ENCODE assay signal across 10 cellular contexts in genomic region chr6:140062042-140063041, GRCh38.
DNase-seq lines count a peak whose midpoint lies in the region; TF ChIP-seq lines count a peak whose summit lies in the region.
"Had no signal": no experiment of that assay in that cellular context is flagged by ENCODE, and none has a peak within 500 bp of the region (broad histone marks: within the 10 kb centered on the region; RNA-seq: fewer than 3 reads in every experiment).

No MANE protein-coding gene starts in this region.

- H3K9me3 Mint-ChIP-seq in chondrocyte (ENCODE audit: low read depth): peaks cover 18% of the 10 kb centered on the region
- no peaks in the 10 kb centered on the region for H3K9me3 Mint-ChIP-seq in activated naive CD8-positive, alpha-beta T cell treated with anti-CD3 and anti-CD28 coated beads for 36 hours
- H3K9me3 Mint-ChIP-seq in activated CD4-positive, alpha-beta memory T cell treated with anti-CD3 and anti-CD28 coated beads for 36 hours: no peaks in the 10 kb centered on the region

- H2BK5ac ChIP-seq in mesendoderm (ENCODE audit: low read length): no peak overlapping the region

- H3K36me3 Mint-ChIP-seq in chondrocyte (ENCODE audit: low read depth): peaks cover 3% of the 10 kb centered on the region
- H3K36me3 Mint-ChIP-seq in activated naive CD8-positive, alpha-beta T cell treated with anti-CD3 and anti-CD28 coated beads for 36 hours: no peaks in the 10 kb centered on the region
- H3K36me3 Mint-ChIP-seq in activated CD4-positive, alpha-beta memory T cell treated with anti-CD3 and anti-CD28 coated beads for 36 hours: no peaks in the 10 kb centered on the region

- H2BK15ac ChIP-seq in mesendoderm (replicated peaks; ENCODE audit: low read depth): no peak overlapping the region

- H3K23ac ChIP-seq in mesendoderm (ENCODE audit: low read length): no peak overlapping the region

- H3K27me3 ChIP-seq in mesendoderm (ENCODE audit: insufficient read depth, low read length, poor library complexity): no peaks in the 10 kb centered on the region

- H3K4ac ChIP-seq in mesendoderm (ENCODE audit: low read depth, low read length): no peak overlapping the region

- H3K4me2 ChIP-seq in mesendoderm (ENCODE audit: low read length): no peak overlapping the region

- H3K27ac Mint-ChIP-seq in chondrocyte (ENCODE audit: unreplicated experiment): peak overlapping the region; percentile 93
- H3K27ac Mint-ChIP-seq in activated naive CD8-positive, alpha-beta T cell treated with anti-CD3 and anti-CD28 coated beads for 36 hours: no peak overlapping the region
- H3K27ac Mint-ChIP-seq in activated CD4-positive, alpha-beta memory T cell treated with anti-CD3 and anti-CD28 coated beads for 36 hours: no peak overlapping the region

- H3K79me2 ChIP-seq in mesendoderm (ENCODE audit: control insufficient read depth, insufficient read depth, low read length): no peaks in the 10 kb centered on the region

- CTCF ChIA-PET in activated CD4-positive, alpha-beta memory T cell treated with anti-CD3 and anti-CD28 coated beads for 36 hours (lab: Charles Lee): no interaction called here

- POLR2A ChIA-PET in activated CD4-positive, alpha-beta memory T cell treated with anti-CD3 and anti-CD28 coated beads for 36 hours (lab: Charles Lee): no interaction called here

- DNase-seq in A172 (ENCODE audit: low spot score) (peak; percentile 87), LoVo (ENCODE audit: low spot score) (peak; percentile 12), chondrocyte (ENCODE audit: low spot score) (no peak), mesendoderm (peak; percentile 16), NCI-H187 treated with DMSO at 0.1 percent for 48 hours (lab: John Stamatoyannopoulos, UW) (no peak), NCI-H2029 (lab: John Stamatoyannopoulos, UW) (no peak)
- no peak for DNase-seq in activated naive CD8-positive, alpha-beta T cell treated with anti-CD3 and anti-CD28 coated beads for 36 hours
- DNase-seq in activated CD4-positive, alpha-beta memory T cell treated with anti-CD3 and anti-CD28 coated beads for 36 hours: no peak
- DNase-seq: activated T-cell treated with anti-CD3 and anti-CD28 coated beads for 4 hours had no signal

- no peak overlapping the region for H3K18ac ChIP-seq in mesendoderm (ENCODE audit: low read length)

- H3K36me3 ChIP-seq in mesendoderm (ENCODE audit: control insufficient read depth, insufficient read depth, low read length): no peaks in the 10 kb centered on the region

- H3K27me3 Mint-ChIP-seq in chondrocyte (ENCODE audit: low read depth): no peaks in the 10 kb centered on the region
- H3K27me3 Mint-ChIP-seq in activated naive CD8-positive, alpha-beta T cell treated with anti-CD3 and anti-CD28 coated beads for 36 hours: peaks cover 7% of the 10 kb centered on the region
- H3K27me3 Mint-ChIP-seq in activated CD4-positive, alpha-beta memory T cell treated with anti-CD3 and anti-CD28 coated beads for 36 hours: no peaks in the 10 kb centered on the region

- intact Hi-C loops in activated CD4-positive, alpha-beta memory T cell treated with anti-CD3 and anti-CD28 coated beads for 36 hours (cut with micrococcal nuclease): no loop called here

- H2BK120ac ChIP-seq in mesendoderm (ENCODE audit: low read depth, low read length): no peak overlapping the region

- H2AK5ac ChIP-seq in mesendoderm (ENCODE audit: low read length): no peak overlapping the region

- no CpG with 5 or more reads among the region's 3 CpGs for WGBS in mesendoderm (ENCODE audit: extremely low coverage, insufficient coverage, low lambda C conversion rate)

- H3K4me3 Mint-ChIP-seq in chondrocyte (ENCODE audit: unreplicated experiment): peak overlapping the region; percentile 35
- H3K4me3 Mint-ChIP-seq in activated naive CD8-positive, alpha-beta T cell treated with anti-CD3 and anti-CD28 coated beads for 36 hours: no peak overlapping the region
- no peak overlapping the region for H3K4me3 Mint-ChIP-seq in activated CD4-positive, alpha-beta memory T cell treated with anti-CD3 and anti-CD28 coated beads for 36 hours

- H4K5ac ChIP-seq in mesendoderm (ENCODE audit: low read length): no peak overlapping the region

- H3K9ac ChIP-seq in mesendoderm (ENCODE audit: low read length): no peak overlapping the region

- no peak overlapping the region for H3K56ac ChIP-seq in mesendoderm (ENCODE audit: low read length)

- TF ChIP-seq CTCF in chondrocyte (IDR thresholded peaks at IDR 0.05): no peak

- H3K79me1 ChIP-seq in mesendoderm (ENCODE audit: low read length): no peaks in the 10 kb centered on the region

- no peak overlapping the region for H4K8ac ChIP-seq in mesendoderm (ENCODE audit: low read depth, low read length)

- H3K4me1 ChIP-seq in mesendoderm (ENCODE audit: control insufficient read depth, low read depth, low read length): no peaks in the 10 kb centered on the region

- no peak overlapping the region for H3K4me3 ChIP-seq in mesendoderm (ENCODE audit: low read length)

- peaks cover 64% of the 10 kb centered on the region for H3K4me1 Mint-ChIP-seq in chondrocyte (ENCODE audit: low read depth)
- no peaks in the 10 kb centered on the region for H3K4me1 Mint-ChIP-seq in activated naive CD8-positive, alpha-beta T cell treated with anti-CD3 and anti-CD28 coated beads for 36 hours
- no peaks in the 10 kb centered on the region for H3K4me1 Mint-ChIP-seq in activated CD4-positive, alpha-beta memory T cell treated with anti-CD3 and anti-CD28 coated beads for 36 hours (ENCODE audit: low read depth)

- no peak overlapping the region for H3K27ac ChIP-seq in mesendoderm (ENCODE audit: low read depth, low read length)
- H3K27ac ChIP-seq: C4-2B had no signal

Comparison
In these comparisons a context has a peak if more than half of its experiments do, and no peak if none do; other contexts are left out.
1. DNase-seq: peak in A172 (single experiment), LoVo (single experiment) and mesendoderm (single experiment); none in chondrocyte (single experiment), activated naive CD8-positive, alpha-beta T cell treated with anti-CD3 and anti-CD28 coated beads for 36 hours (single experiment), activated CD4-positive, alpha-beta memory T cell treated with anti-CD3 and anti-CD28 coated beads for 36 hours (single experiment), NCI-H187 treated with DMSO at 0.1 percent for 48 hours (single experiment) and NCI-H2029 (single experiment).